In the genomic region with DNA sequence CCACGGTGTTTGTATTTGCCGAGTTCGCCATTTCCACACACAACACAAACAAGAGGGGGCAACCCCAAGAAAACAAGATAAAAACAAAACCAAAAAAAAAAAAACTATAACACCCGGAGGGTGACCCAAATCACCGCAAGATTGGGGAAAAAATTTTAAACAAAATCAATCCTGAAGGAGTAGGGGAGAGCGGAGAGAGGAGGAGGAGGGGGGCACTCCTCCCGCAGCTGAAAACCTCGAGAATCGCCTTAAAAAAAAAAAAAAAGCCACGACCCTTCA, we compare ENCODE assay signal across 8 cellular contexts. TPM values are rescaled to one million over a fixed set of nuclear protein-coding genes. Genes with fewer than 3 reads are reported as not detected.
DNase-seq lines count a peak whose midpoint lies in the region; ATAC-seq, FAIRE-seq and TF ChIP-seq lines count a peak whose summit lies in the region.

No MANE protein-coding gene starts in this region.

- H3K9me2 ChIP-seq in OCI-LY7 (ENCODE audit: insufficient read depth, low read length), result no peaks in the 10 kb centered on the region

- H3K79me2 ChIP-seq in OCI-LY7 (ENCODE audit: insufficient read depth, low read depth, low read length) (peaks cover 49% of the 10 kb centered on the region), H1 (ENCODE audit: control insufficient read depth in 1 of 2, insufficient read depth in 2 of 2, low read length in 2 of 2) (peaks cover 0 to 44% of the 10 kb centered on the region in 2 experiments; a peak in 3 of 4 replicates)

- intact Hi-C loops in Caco-2 (cut with micrococcal nuclease; ENCODE audit: unreplicated experiment) (loop anchor here (1.0 to 5.0 kb wide), 4 partner anchors 216 to 312 kb away; partner anchors contain the start of gene SEL1L), OCI-LY7 (cut with micrococcal nuclease; ENCODE audit: unreplicated experiment) (no loop called here)

- H3K23ac ChIP-seq in H1 (ENCODE audit: insufficient read length) (no peak overlapping the region), neuronal stem cell (ENCODE audit: low read depth, low read length, poor library complexity) (peak overlapping the region; percentile 100)

- POLR2A ChIA-PET in Caco-2 (lab: Charles Lee) (interaction anchor here (0.6 to 1.6 kb wide), 5 partner anchors 42 to 314 kb away, joined by 5 to 15 read pairs (median 5); partner anchors contain the start of gene SEL1L), OCI-LY7 (lab: Charles Lee) (interaction anchor here (0.7 to 1.9 kb wide), 10 partner anchors 32 to 311 kb away, joined by 3 to 11 read pairs (median 4); no protein-coding TSS in a partner anchor), H1 (lab: Charles Lee; ENCODE audit: partially characterized antibody) (interaction anchor here (1.0 to 4.0 kb wide), 11 partner anchors 8 to 280 kb away, joined by 3 to 38 read pairs (median 5); no protein-coding TSS in a partner anchor)

- H2BK5ac ChIP-seq in H1 (ENCODE audit: low read depth, low read length), result no peak overlapping the region; the same call in none of the 2 replicates
- H2BK5ac ChIP-seq in neuronal stem cell (ENCODE audit: low read length), result peak overlapping the region; percentile 97

- BruUV-seq in Caco-2 (replicated peaks; lab: Mats Ljungman, UMichigan) (no TSS peak), OCI-LY7 (replicated peaks; lab: Mats Ljungman, UMichigan) (no TSS peak)

- H3K36me3 Mint-ChIP-seq in Caco-2 (ENCODE audit: insufficient read depth, unreplicated experiment), result peaks cover 38% of the 10 kb centered on the region

- H3K27me3 Mint-ChIP-seq in Caco-2 (ENCODE audit: insufficient read depth, unreplicated experiment), result peaks cover 3% of the 10 kb centered on the region

- no peak overlapping the region for H2BK12ac ChIP-seq in H1 (ENCODE audit: low read depth, low read length)
- no peak overlapping the region for H2BK12ac ChIP-seq in neuronal stem cell (ENCODE audit: low read length)

- H4K20me1 ChIP-seq in OCI-LY7 (ENCODE audit: insufficient read depth, low read length), result peaks cover 14% of the 10 kb centered on the region; the same call in 1 of the 2 replicates
- H4K20me1 ChIP-seq in H1 (replicated peaks in 1 of 2; ENCODE audit: control insufficient read depth in 1 of 2, insufficient read depth in 2 of 2, low read length in 2 of 2), result peaks cover 0 to 3% of the 10 kb centered on the region in 2 experiments

- no peak overlapping the region for H2AFZ ChIP-seq in OCI-LY7 (ENCODE audit: low read length)
- H2AFZ ChIP-seq in H1 (ENCODE audit: low read length), result no peak overlapping the region
- H2AFZ ChIP-seq in neuronal stem cell (ENCODE audit: low read length), result no peak overlapping the region

- H3K4me2 ChIP-seq in OCI-LY7 (ENCODE audit: low read length), result peak overlapping the region; percentile 71
- H3K4me2 ChIP-seq in H1 (ENCODE audit: insufficient read depth in 1 of 2, low read depth in 2 of 2, low read length in 2 of 2), result peak overlapping the region; percentile 36 to 82
- peak overlapping the region; percentile 33 for H3K4me2 ChIP-seq in neuronal stem cell (ENCODE audit: insufficient read depth, low read length, poor library complexity, severe bottlenecking)

- H3K4me3 Mint-ChIP-seq in Caco-2 (ENCODE audit: unreplicated experiment), result peak overlapping the region; percentile 97

- H3K36me3 ChIP-seq in Caco-2 (ENCODE audit: control insufficient read depth, insufficient read depth, low read length) (no peaks in the 10 kb centered on the region; the same call in 1 of the 2 replicates), OCI-LY7 (ENCODE audit: insufficient read depth, low read length) (peaks cover 32% of the 10 kb centered on the region), H1 (ENCODE audit: control insufficient read depth in 2 of 4, insufficient read depth in 4 of 4, low read length in 3 of 4) (peaks cover 0 to 12% (median 4%) of the 10 kb centered on the region in 4 experiments; a peak in 3 of 8 replicates), neuronal stem cell (replicated peaks in 1 of 2; ENCODE audit: control insufficient read depth in 2 of 2, insufficient read depth in 2 of 2, low read length in 2 of 2) (peaks cover 0 to 24% of the 10 kb centered on the region in 2 donors)

- peak overlapping the region; percentile 98 for H3K27ac Mint-ChIP-seq in Caco-2 (ENCODE audit: unreplicated experiment)

- H3K9ac ChIP-seq in H1 (replicated peaks in 1 of 4; ENCODE audit: extremely low read depth in 1 of 4, low read depth in 3 of 4, low read length in 3 of 4) (peak overlapping the region; percentile 86 to 98 (median 92)), neuronal stem cell (ENCODE audit: low read depth, low read length, poor library complexity) (peak overlapping the region; percentile 84)

- H3K79me1 ChIP-seq in H1 (ENCODE audit: low read depth, low read length) (no peaks in the 10 kb centered on the region), neuronal stem cell (ENCODE audit: low read depth, low read length) (peaks cover 2% of the 10 kb centered on the region)

- H3K18ac ChIP-seq in H1 (ENCODE audit: extremely low read depth, low read length) (no peak overlapping the region; the same call in 1 of the 2 replicates), neuronal stem cell (ENCODE audit: low read length) (peak overlapping the region; percentile 89)

- H3K4me1 ChIP-seq in Caco-2, result peaks cover 23% of the 10 kb centered on the region
- H3K4me1 ChIP-seq in OCI-LY7 (ENCODE audit: insufficient read depth, low read length, poor library complexity, severe bottlenecking), result peaks cover 34% of the 10 kb centered on the region
- H3K4me1 ChIP-seq in H1 (replicated peaks in 1 of 4; ENCODE audit: control insufficient read depth in 3 of 4, insufficient read depth in 4 of 4, low read length in 3 of 4), result peaks cover 0 to 5% (median 0%) of the 10 kb centered on the region in 4 experiments; a peak in 4 of 7 replicates
- peaks cover 3 to 8% of the 10 kb centered on the region in 2 donors for H3K4me1 ChIP-seq in neuronal stem cell (ENCODE audit: control insufficient read depth in 2 of 2, insufficient read depth in 1 of 2, low read depth in 1 of 2, low read length in 2 of 2)

- H3K4ac ChIP-seq in H1 (replicated peaks; ENCODE audit: insufficient read length, low read depth, low read length), result no peak overlapping the region
- no peak overlapping the region for H3K4ac ChIP-seq in neuronal stem cell (ENCODE audit: low read length)

- H3K14ac ChIP-seq in H1 (ENCODE audit: insufficient read length) (no peak overlapping the region), neuronal stem cell (ENCODE audit: low read length) (peak overlapping the region; percentile 89)

- peaks cover 9% of the 10 kb centered on the region for H3K4me1 Mint-ChIP-seq in Caco-2 (ENCODE audit: low read depth, unreplicated experiment)

- 0% methylated on average over 9 of the region's 10 CpGs; no CpG with 5 or more reads in 1 of the 2 experiments for WGBS in H1 (ENCODE audit: extremely low coverage in 1 of 2, insufficient coverage in 1 of 2, insufficient read length in 1 of 2, insufficient replicate concordance in 2 of 2, low coverage in 1 of 2, low lambda C conversion rate in 2 of 2, missing lambda C conversion rate in 1 of 2), 2 experiments
- no CpG with 5 or more reads among the region's 10 CpGs for WGBS in neuronal stem cell (ENCODE audit: extremely low coverage in 2 of 2, insufficient read length in 2 of 2, insufficient replicate concordance in 1 of 2), 2 donors

- H2BK20ac ChIP-seq in H1 (ENCODE audit: low read length), result no peak overlapping the region

- no peak for DNase-seq in Caco-2
- DNase-seq in OCI-LY7 (ENCODE audit: low spot score), result no peak
- DNase-seq in H1 (ENCODE audit: low read depth in 1 of 2, low spot score in 2 of 2), result no peak
- DNase-seq in neuronal stem cell (ENCODE audit: low spot score), result no peak
- DNase-seq in NCI-H1417 treated with DMSO at 0.1 percent for 48 hours (lab: John Stamatoyannopoulos, UW), result no peak

- H4K91ac ChIP-seq in H1 (replicated peaks; ENCODE audit: insufficient read length, low read length) (no peak overlapping the region), neuronal stem cell (ENCODE audit: low read depth, low read length, poor library complexity) (no peak overlapping the region)

- H3K9me3 ChIP-seq in Caco-2, result no peaks in the 10 kb centered on the region
- no peaks in the 10 kb centered on the region for H3K9me3 ChIP-seq in OCI-LY7 (ENCODE audit: low read length)
- H3K9me3 ChIP-seq in H1 (ENCODE audit: insufficient read depth in 2 of 2, low read depth in 1 of 2, low read length in 1 of 2), result no peaks in the 10 kb centered on the region
- no peaks in the 10 kb centered on the region for H3K9me3 ChIP-seq in neuronal stem cell (replicated peaks in 1 of 2; ENCODE audit: control insufficient read depth in 2 of 2, insufficient read depth in 1 of 2, low read depth in 1 of 2, low read length in 2 of 2)

- H4K8ac ChIP-seq in H1 (ENCODE audit: extremely low read depth, insufficient read depth, low read length), result peak overlapping the region; percentile 96; the same call in 1 of the 2 replicates
- H4K8ac ChIP-seq in neuronal stem cell (ENCODE audit: low read depth, low read length), result no peak overlapping the region

- H3K27me3 ChIP-seq in Caco-2 (replicated peaks; ENCODE audit: control insufficient read depth, insufficient read depth, low read length), result no peaks in the 10 kb centered on the region
- no peaks in the 10 kb centered on the region for H3K27me3 ChIP-seq in H1 (replicated peaks in 1 of 4; ENCODE audit: control insufficient read depth in 3 of 4, extremely low read depth in 1 of 4, insufficient read depth in 3 of 4, low read length in 3 of 4)
- no peaks in the 10 kb centered on the region for H3K27me3 ChIP-seq in neuronal stem cell (ENCODE audit: control insufficient read depth in 3 of 3, insufficient read depth in 3 of 3, low read depth in 1 of 3, low read length in 3 of 3)

- H3K27ac ChIP-seq in OCI-LY7 (ENCODE audit: low read depth, low read length, poor library complexity, severe bottlenecking), result peak overlapping the region; percentile 86
- peak overlapping the region; percentile 78 for H3K27ac ChIP-seq in H1 (ENCODE audit: low read depth, low read length)
- H3K27ac ChIP-seq in neuronal stem cell (replicated peaks; ENCODE audit: low read length), result peak overlapping the region; percentile 95

- TF ChIP-seq CTCF in Caco-2 (IDR thresholded peaks at IDR 0.05; ENCODE audit: insufficient read depth in 1 of 2, low read depth in 1 of 2, low read length in 1 of 2, severe bottlenecking in 1 of 2, unreplicated experiment in 1 of 2) (no peak), OCI-LY7 (conservative IDR thresholded peaks at IDR 0.05; ENCODE audit: low read length) (no peak), H1 (IDR thresholded peaks at IDR 0.05; ENCODE audit: control extremely low read depth in 1 of 3, insufficient read depth in 1 of 3, low read depth in 1 of 3, low read length in 3 of 3) (no peak)

- CTCF ChIA-PET in Caco-2 (lab: Charles Lee), result no interaction called here
- CTCF ChIA-PET in OCI-LY7 (lab: Charles Lee; ENCODE audit: unreplicated experiment), result no interaction called here
- CTCF ChIA-PET in H1 (lab: Charles Lee; ENCODE audit: partially characterized antibody), result interaction anchor here (0.8 to 1.0 kb wide), 2 partner anchors 47 to 229 kb away, joined by 3 read pairs; no protein-coding TSS in a partner anchor

- H2AK5ac ChIP-seq in H1 (ENCODE audit: low read depth, low read length) (no peak overlapping the region), neuronal stem cell (ENCODE audit: low read depth, low read length) (peak overlapping the region; percentile 43)

- ATAC-seq in HG02840 (IDR thresholded peaks at IDR 0.05; ENCODE audit: low FRiP score, unreplicated experiment) (no peak), GM19328 (IDR thresholded peaks at IDR 0.05; ENCODE audit: unreplicated experiment) (no peak), HG03097 (IDR thresholded peaks at IDR 0.05; ENCODE audit: low FRiP score, unreplicated experiment) (no peak)

- peaks cover 6% of the 10 kb centered on the region; the same call in 1 of the 2 replicates for H3K23me2 ChIP-seq in H1 (ENCODE audit: low read depth, low read length)

- peak overlapping the region; percentile 77 for H3K4me3 ChIP-seq in Caco-2 (ENCODE audit: low read depth, low read length)
- peak overlapping the region; percentile 89 for H3K4me3 ChIP-seq in OCI-LY7 (ENCODE audit: low read depth, low read length, poor library complexity, severe bottlenecking)
- peak overlapping the region; percentile 84 to 97 (median 90) for H3K4me3 ChIP-seq in H1 (ENCODE audit: extremely low read depth in 1 of 4, insufficient read depth in 2 of 4, low read depth in 3 of 4, low read length in 4 of 4)
- H3K4me3 ChIP-seq in neuronal stem cell (ENCODE audit: low read length in 2 of 2), result peak overlapping the region; percentile 90 to 93

- peak overlapping the region; percentile 85 for H3K56ac ChIP-seq in H1 (replicated peaks; ENCODE audit: insufficient read length, low read depth, low read length)

- FAIRE-seq in H1 (lab: Jason Lieb, UNC), result no peak

- TF ChIP-seq POLR2A in H1 (IDR thresholded peaks at IDR 0.05; ENCODE audit: control extremely low read depth in 1 of 2, low read depth in 2 of 2, low read length in 2 of 2), result no peak

- H2BK120ac ChIP-seq in H1 (replicated peaks; ENCODE audit: low read depth, low read length), result peak overlapping the region; percentile 82
- H2BK120ac ChIP-seq in neuronal stem cell (ENCODE audit: low read depth, low read length), result no peak overlapping the region

- no peaks in the 10 kb centered on the region for H3K9me3 Mint-ChIP-seq in Caco-2 (ENCODE audit: unreplicated experiment)

- H2BK15ac ChIP-seq in H1 (ENCODE audit: low read length) (no peak overlapping the region), neuronal stem cell (ENCODE audit: low read length) (no peak overlapping the region)

- no peak for TF ChIP-seq EP300 in H1 (IDR thresholded peaks at IDR 0.05; ENCODE audit: borderline replicate concordance in 1 of 2, low read depth in 2 of 2, low read length in 2 of 2)

- no peak for TF ChIP-seq RAD21 in H1 (IDR thresholded peaks at IDR 0.05 in 1 of 2, conservative IDR thresholded peaks at IDR 0.05 in 1 of 2; ENCODE audit: low read depth in 2 of 2, low read length in 2 of 2)

- H4K5ac ChIP-seq in H1 (ENCODE audit: insufficient read length, low read depth, low read length), result no peak overlapping the region

RNA-seq across cellular contexts. Expression of gene GTF2A1, which starts 0.3 kb away (rescaled TPM):
- total RNA-seq in Caco-2 (2022), result 35.1 and 42.7 TPM in 2 replicates
- total RNA-seq in OCI-LY7 (2014; rRNA removed; shearing (Covaris generic)), result 32.5 and 35.1 TPM in 2 replicates
- total RNA-seq in OCI-LY7 (2022), result 69.8 and 70.6 TPM in 2 replicates
- 53.5 and 57.8 TPM in 2 replicates for total RNA-seq in H1 (2021; fragmentation: NEBNext Ultra II Directional; extraction: Animal tissue kit (Norgen Biotek cat#: 25700))
- 16.7 and 24.1 TPM in 2 replicates for polyA plus RNA-seq in H1 (2011; rRNA removed)
- 19.0 TPM for polyA plus RNA-seq in H1 (2011; cell fraction: cytosol; rRNA removed)
- 24.4 TPM for polyA plus RNA-seq in H1 (2011; cell fraction: nucleus; rRNA removed)
- 24.3 to 34.7 TPM (median 27.6 TPM) in 4 replicates for polyA plus RNA-seq in H1 (2012, experiment 1 of 2)
- 1.5 TPM for polyA plus RNA-seq in H1 (2012, experiment 2 of 2)
- 22.2 TPM for polyA plus RNA-seq in H1 (2013, experiment 1 of 2)
- 22.8 TPM for polyA plus RNA-seq in H1 (2013, experiment 2 of 2)
- polyA minus RNA-seq in H1 (2011; rRNA and poly(A)+ RNA removed), result 100 and 129 TPM in 2 replicates
- 49.8 TPM for polyA minus RNA-seq in H1 (2011; cell fraction: cytosol; rRNA and poly(A)+ RNA removed)
- polyA minus RNA-seq in H1 (2011; cell fraction: nucleus; rRNA and poly(A)+ RNA removed), result 39.5 TPM
- polyA plus RNA-seq in neuronal stem cell (2013, experiment 1 of 2), result 24.5 TPM
- 25.1 TPM for polyA plus RNA-seq in neuronal stem cell (2013, experiment 2 of 2)
